In genomic region chr13:29937836-29938235, GRCh38 we compare ENCODE assay signal across 12 cellular contexts.
DNase-seq lines count a peak whose midpoint lies in the region; ATAC-seq and TF ChIP-seq lines count a peak whose summit lies in the region.
"Had no signal": no experiment of that assay in that cellular context is flagged by ENCODE, and none has a peak within 500 bp of the region (broad histone marks: within the 10 kb centered on the region; RNA-seq: fewer than 3 reads in every experiment).

No MANE protein-coding gene starts in this region.

- H3K27me3 Mint-ChIP-seq in T-helper 17 cell, result no peaks in the 10 kb centered on the region
- H3K27me3 Mint-ChIP-seq in activated T-helper 1 cell treated with anti-CD3 and anti-CD28 coated beads, Interleukin-12 subunit alpha, Interleukin-12 subunit beta, Interleukin-2, Interleukin-4 antibody, amounts not matched to agents 30 ng/mL and 10 ng/mL and 1 ng/mL, durations not matched to agents 14 hours and 24 hours and 36 hours (ENCODE audit: insufficient read depth), result peaks cover 5% of the 10 kb centered on the region

- H3K4me1 ChIP-seq in left lung, result peaks cover 0 to 17% of the 10 kb centered on the region in 2 donors
- H3K4me1 ChIP-seq: uterus had no signal

- no peaks in the 10 kb centered on the region for H3K36me3 ChIP-seq in left lung
- H3K36me3 ChIP-seq: uterus had no signal

- H3K27ac ChIP-seq in left lung, result no peak overlapping the region
- H3K27ac ChIP-seq: uterus had no signal

- ATAC-seq in T-helper 17 cell (peak; percentile 22), HG03175 (IDR thresholded peaks at IDR 0.05; ENCODE audit: unreplicated experiment) (no peak), left lung (no peak)

- peak overlapping the region; percentile 96 for H3K4me3 Mint-ChIP-seq in T-helper 17 cell
- H3K4me3 Mint-ChIP-seq in activated T-helper 1 cell treated with anti-CD3 and anti-CD28 coated beads, Interleukin-12 subunit alpha, Interleukin-12 subunit beta, Interleukin-2, Interleukin-4 antibody, amounts not matched to agents 30 ng/mL and 10 ng/mL and 1 ng/mL, durations not matched to agents 14 hours and 24 hours and 36 hours, result no peak overlapping the region
- H3K4me3 Mint-ChIP-seq: activated B cell treated with CpG ODN at 0.5 μM for 24 hours had no signal

- H3K4me3 ChIP-seq in left lung, result no peak overlapping the region
- H3K4me3 ChIP-seq: smooth muscle cell, uterus had no signal

- peak overlapping the region; percentile 95 for H3K27ac Mint-ChIP-seq in T-helper 17 cell
- H3K27ac Mint-ChIP-seq in activated T-helper 1 cell treated with anti-CD3 and anti-CD28 coated beads, Interleukin-12 subunit alpha, Interleukin-12 subunit beta, Interleukin-2, Interleukin-4 antibody, amounts not matched to agents 30 ng/mL and 10 ng/mL and 1 ng/mL, durations not matched to agents 14 hours and 24 hours and 36 hours, result no peak overlapping the region
- H3K27ac Mint-ChIP-seq: activated B cell treated with CpG ODN at 0.5 μM for 24 hours had no signal

- TF ChIP-seq CTCF in left lung (IDR thresholded peaks at IDR 0.05), result no peak

- no peaks in the 10 kb centered on the region for H3K9me3 ChIP-seq in T-helper 17 cell (ENCODE audit: control insufficient read depth, low read length, poor library complexity, severe bottlenecking)
- H3K9me3 ChIP-seq in left lung, result no peaks in the 10 kb centered on the region
- H3K9me3 ChIP-seq: uterus had no signal

- H3K36me3 Mint-ChIP-seq in T-helper 17 cell (ENCODE audit: low read depth), result no peaks in the 10 kb centered on the region
- no peaks in the 10 kb centered on the region for H3K36me3 Mint-ChIP-seq in activated T-helper 1 cell treated with anti-CD3 and anti-CD28 coated beads, Interleukin-12 subunit alpha, Interleukin-12 subunit beta, Interleukin-2, Interleukin-4 antibody, amounts not matched to agents 30 ng/mL and 10 ng/mL and 1 ng/mL, durations not matched to agents 14 hours and 24 hours and 36 hours (ENCODE audit: low read depth)

- H3K27me3 ChIP-seq in left lung, result no peaks in the 10 kb centered on the region
- H3K27me3 ChIP-seq: uterus had no signal

- intact Hi-C loops in activated T-helper 1 cell treated with anti-CD3 and anti-CD28 coated beads, Interleukin-12 subunit alpha, Interleukin-12 subunit beta, Interleukin-2, Interleukin-4 antibody, amounts not matched to agents 30 ng/mL and 10 ng/mL and 1 ng/mL, durations not matched to agents 14 hours and 24 hours and 36 hours (cut with micrococcal nuclease), result loop anchor here (5.0 to 10.0 kb wide), 4 partner anchors 367 to 1109 kb away; partner anchors contain the start of genes KATNAL1 and UBE2L5
- intact Hi-C loops in left lung (cut with DNase I), result no loop called here

- H3K9me3 Mint-ChIP-seq in activated T-helper 1 cell treated with anti-CD3 and anti-CD28 coated beads, Interleukin-12 subunit alpha, Interleukin-12 subunit beta, Interleukin-2, Interleukin-4 antibody, amounts not matched to agents 30 ng/mL and 10 ng/mL and 1 ng/mL, durations not matched to agents 14 hours and 24 hours and 36 hours, result no peaks in the 10 kb centered on the region
- H3K9me3 Mint-ChIP-seq: activated B cell treated with CpG ODN at 0.5 μM for 24 hours had no signal

- H3K4me1 Mint-ChIP-seq in T-helper 17 cell, result peaks cover 70% of the 10 kb centered on the region
- peaks cover 55% of the 10 kb centered on the region for H3K4me1 Mint-ChIP-seq in activated T-helper 1 cell treated with anti-CD3 and anti-CD28 coated beads, Interleukin-12 subunit alpha, Interleukin-12 subunit beta, Interleukin-2, Interleukin-4 antibody, amounts not matched to agents 30 ng/mL and 10 ng/mL and 1 ng/mL, durations not matched to agents 14 hours and 24 hours and 36 hours (ENCODE audit: low read depth)

- peak; percentile 35 for DNase-seq in stimulated activated CD4-positive, alpha-beta T cell treated with anti-CD3 and anti-CD28 coated beads, Interleukin-15, amount 100 ng/mL, for 24 hours
- DNase-seq in stimulated activated CD4-positive, alpha-beta T cell treated with anti-CD3 and anti-CD28 coated beads, Interleukin-12 subunit alpha, Interleukin-12 subunit beta, amount 100 ng/mL, for 4 hours, result no peak
- DNase-seq in T-helper 17 cell (peak in 2 of 3 donors; percentile 20 to 27), SHP77 (lab: John Stamatoyannopoulos, UW) (no peak), inferior parietal cortex (ENCODE audit: extremely low spot score) (no peak), left lung (no peak)
- peak; percentile 25 for DNase-seq in activated T-helper 1 cell treated with anti-CD3 and anti-CD28 coated beads, Interleukin-12 subunit alpha, Interleukin-12 subunit beta, Interleukin-2, Interleukin-4 antibody, amounts not matched to agents 30 ng/mL and 10 ng/mL and 1 ng/mL, durations not matched to agents 14 hours and 24 hours and 36 hours (ENCODE audit: low spot score)
- DNase-seq: activated B cell treated with CpG ODN at 0.5 μM for 24 hours, NCI-H526, uterus had no signal

Comparison
In these comparisons a context has a peak if more than half of its experiments do, and no peak if none do; other contexts are left out.
1. DNase-seq: peak in stimulated activated CD4-positive, alpha-beta T cell treated with anti-CD3 and anti-CD28 coated beads, Interleukin-15, amount 100 ng/mL, for 24 hours (single experiment), T-helper 17 cell (2 of 3) and activated T-helper 1 cell treated with anti-CD3 and anti-CD28 coated beads, Interleukin-12 subunit alpha, Interleukin-12 subunit beta, Interleukin-2, Interleukin-4 antibody, amounts not matched to agents 30 ng/mL and 10 ng/mL and 1 ng/mL, durations not matched to agents 14 hours and 24 hours and 36 hours (single experiment); none in stimulated activated CD4-positive, alpha-beta T cell treated with anti-CD3 and anti-CD28 coated beads, Interleukin-12 subunit alpha, Interleukin-12 subunit beta, amount 100 ng/mL, for 4 hours (single experiment), SHP77 (0 of 2), inferior parietal cortex (single experiment) and left lung (0 of 2).